1 cellular context compared by ENCODE assay signal in the genomic region with DNA sequence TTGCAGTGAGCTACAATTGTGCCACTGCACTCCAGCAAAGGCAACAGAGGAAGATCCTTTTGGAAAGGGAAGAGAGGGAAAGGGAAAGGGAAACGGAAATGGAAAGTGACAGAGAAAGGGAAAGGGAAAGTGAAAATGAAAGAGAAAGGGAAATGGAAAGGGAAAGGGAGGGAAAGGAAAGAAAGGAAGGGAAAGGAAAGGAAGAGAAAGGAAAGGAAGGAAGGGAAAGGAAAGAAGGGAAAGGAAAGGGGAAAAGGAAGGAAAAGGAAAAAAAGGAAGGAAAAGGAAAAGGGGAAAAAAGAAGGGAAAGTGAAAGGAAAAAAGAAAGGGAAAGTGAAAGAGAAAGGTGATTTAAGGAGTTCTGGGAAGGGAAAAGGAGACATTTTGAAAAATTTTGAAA.
TF ChIP-seq lines count a peak whose summit lies in the region.

No MANE protein-coding gene starts in this region.

TF ChIP-seq in K562, 482 proteins besides CTCF, POLR2A, EP300 and RAD21 (continued from another document and continues in another):
- TF ChIP-seq TCF7L2 (IDR thresholded peaks at IDR 0.05; ENCODE audit: low read depth, low read length) (no peak), PCBP1 (IDR thresholded peaks at IDR 0.05; ENCODE audit: low read depth, low read length, poor library complexity, severe bottlenecking) (no peak), ZNF778 (CRISPR knock-in tag; IDR thresholded peaks at IDR 0.05) (no peak), ZNF75A (CRISPR knock-in tag; IDR thresholded peaks at IDR 0.05) (no peak), TSC22D4 (tag; IDR thresholded peaks at IDR 0.05) (peak; percentile 93), KLF13 (tag; IDR thresholded peaks at IDR 0.05; ENCODE audit: borderline replicate concordance, low read depth) (no peak), SIX5 (IDR thresholded peaks at IDR 0.05; ENCODE audit: borderline replicate concordance in 1 of 2, insufficient read depth in 1 of 2, low read depth in 1 of 2, low read length in 2 of 2) (no peak), ZFP1 (CRISPR knock-in tag; IDR thresholded peaks at IDR 0.05) (no peak), RBM22 (IDR thresholded peaks at IDR 0.05; ENCODE audit: low read depth, low read length, poor library complexity, severe bottlenecking) (no peak), GABPA (tag; conservative IDR thresholded peaks at IDR 0.05; ENCODE audit: low read depth) (0 out of 2 replicates have a peak, but pooled peaks have one; percentile 19), GABPB2 (CRISPR knock-in tag; conservative IDR thresholded peaks at IDR 0.05) (no peak), RBM39 (optimal IDR thresholded peaks at IDR 0.05; ENCODE audit: low read depth, low read length) (no peak), ZNF780A (CRISPR knock-in tag; IDR thresholded peaks at IDR 0.05) (no peak), MCM7 (IDR thresholded peaks at IDR 0.05) (peak in 1 of 2 experiments; percentile 99; a peak in 3 of 4 replicates), NFE2 (IDR thresholded peaks at IDR 0.05; ENCODE audit: low read depth) (no peak), MCM5 (IDR thresholded peaks at IDR 0.05; ENCODE audit: low read depth) (no peak), NEUROD1 (IDR thresholded peaks at IDR 0.05; ENCODE audit: borderline replicate concordance, low read depth, low read length, partially characterized antibody) (no peak), SREBF1 (IDR thresholded peaks at IDR 0.05; ENCODE audit: borderline replicate concordance, low read depth, low read length) (no peak), CSDE1 (IDR thresholded peaks at IDR 0.05) (peak; percentile 23 to 93; a peak in 2 of 4 replicates), MEIS2 (IDR thresholded peaks at IDR 0.05; ENCODE audit: partially characterized antibody) (no peak), POLR2G (IDR thresholded peaks at IDR 0.05; ENCODE audit: low read depth, low read length) (no peak), BRD4 (IDR thresholded peaks at IDR 0.05) (no peak), BRF1 (IDR thresholded peaks at IDR 0.05; ENCODE audit: borderline replicate concordance, extremely low read depth, insufficient read length) (no peak), HDAC1 (IDR thresholded peaks at IDR 0.05) (peak; percentile 53 to 97; a peak in 3 of 4 replicates), FOSL1 (tag; conservative IDR thresholded peaks at IDR 0.05) (no peak), ZBED1 (IDR thresholded peaks at IDR 0.05) (no peak), PTTG1 (tag; IDR thresholded peaks at IDR 0.05; ENCODE audit: low read depth) (no peak), KDM1A (IDR thresholded peaks at IDR 0.05) (no peak), XRCC4 (IDR thresholded peaks at IDR 0.05; ENCODE audit: extremely low read depth, insufficient read depth, insufficient read length) (no peak), KLF16 (IDR thresholded peaks at IDR 0.05) (no peak), ZZZ3 (IDR thresholded peaks at IDR 0.05) (peak; percentile 91), ERF (CRISPR knock-in tag; IDR thresholded peaks at IDR 0.05) (no peak)
- TF ChIP-seq, protein P1, sequence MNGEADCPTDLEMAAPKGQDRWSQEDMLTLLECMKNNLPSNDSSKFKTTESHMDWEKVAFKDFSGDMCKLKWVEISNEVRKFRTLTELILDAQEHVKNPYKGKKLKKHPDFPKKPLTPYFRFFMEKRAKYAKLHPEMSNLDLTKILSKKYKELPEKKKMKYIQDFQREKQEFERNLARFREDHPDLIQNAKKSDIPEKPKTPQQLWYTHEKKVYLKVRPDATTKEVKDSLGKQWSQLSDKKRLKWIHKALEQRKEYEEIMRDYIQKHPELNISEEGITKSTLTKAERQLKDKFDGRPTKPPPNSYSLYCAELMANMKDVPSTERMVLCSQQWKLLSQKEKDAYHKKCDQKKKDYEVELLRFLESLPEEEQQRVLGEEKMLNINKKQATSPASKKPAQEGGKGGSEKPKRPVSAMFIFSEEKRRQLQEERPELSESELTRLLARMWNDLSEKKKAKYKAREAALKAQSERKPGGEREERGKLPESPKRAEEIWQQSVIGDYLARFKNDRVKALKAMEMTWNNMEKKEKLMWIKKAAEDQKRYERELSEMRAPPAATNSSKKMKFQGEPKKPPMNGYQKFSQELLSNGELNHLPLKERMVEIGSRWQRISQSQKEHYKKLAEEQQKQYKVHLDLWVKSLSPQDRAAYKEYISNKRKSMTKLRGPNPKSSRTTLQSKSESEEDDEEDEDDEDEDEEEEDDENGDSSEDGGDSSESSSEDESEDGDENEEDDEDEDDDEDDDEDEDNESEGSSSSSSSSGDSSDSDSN (IDR thresholded peaks at IDR 0.05; ENCODE audit: borderline replicate concordance in 1 of 2, low read depth in 2 of 2, low read length in 2 of 2): no peak
- TF ChIP-seq, protein P2, sequence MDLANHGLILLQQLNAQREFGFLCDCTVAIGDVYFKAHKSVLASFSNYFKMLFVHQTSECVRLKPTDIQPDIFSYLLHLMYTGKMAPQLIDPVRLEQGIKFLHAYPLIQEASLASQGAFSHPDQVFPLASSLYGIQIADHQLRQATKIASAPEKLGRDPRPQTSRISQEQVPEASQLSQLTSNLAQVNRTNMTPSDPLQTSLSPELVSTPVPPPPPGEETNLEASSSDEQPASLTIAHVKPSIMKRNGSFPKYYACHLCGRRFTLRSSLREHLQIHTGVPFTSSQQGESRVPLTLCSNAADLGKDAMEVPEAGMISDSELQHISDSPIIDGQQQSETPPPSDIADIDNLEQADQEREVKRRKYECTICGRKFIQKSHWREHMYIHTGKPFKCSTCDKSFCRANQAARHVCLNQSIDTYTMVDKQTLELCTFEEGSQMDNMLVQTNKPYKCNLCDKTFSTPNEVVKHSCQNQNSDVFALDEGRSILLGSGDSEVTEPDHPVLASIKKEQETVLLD (IDR thresholded peaks at IDR 0.05): peak; percentile 88
- TF ChIP-seq, protein P3, sequence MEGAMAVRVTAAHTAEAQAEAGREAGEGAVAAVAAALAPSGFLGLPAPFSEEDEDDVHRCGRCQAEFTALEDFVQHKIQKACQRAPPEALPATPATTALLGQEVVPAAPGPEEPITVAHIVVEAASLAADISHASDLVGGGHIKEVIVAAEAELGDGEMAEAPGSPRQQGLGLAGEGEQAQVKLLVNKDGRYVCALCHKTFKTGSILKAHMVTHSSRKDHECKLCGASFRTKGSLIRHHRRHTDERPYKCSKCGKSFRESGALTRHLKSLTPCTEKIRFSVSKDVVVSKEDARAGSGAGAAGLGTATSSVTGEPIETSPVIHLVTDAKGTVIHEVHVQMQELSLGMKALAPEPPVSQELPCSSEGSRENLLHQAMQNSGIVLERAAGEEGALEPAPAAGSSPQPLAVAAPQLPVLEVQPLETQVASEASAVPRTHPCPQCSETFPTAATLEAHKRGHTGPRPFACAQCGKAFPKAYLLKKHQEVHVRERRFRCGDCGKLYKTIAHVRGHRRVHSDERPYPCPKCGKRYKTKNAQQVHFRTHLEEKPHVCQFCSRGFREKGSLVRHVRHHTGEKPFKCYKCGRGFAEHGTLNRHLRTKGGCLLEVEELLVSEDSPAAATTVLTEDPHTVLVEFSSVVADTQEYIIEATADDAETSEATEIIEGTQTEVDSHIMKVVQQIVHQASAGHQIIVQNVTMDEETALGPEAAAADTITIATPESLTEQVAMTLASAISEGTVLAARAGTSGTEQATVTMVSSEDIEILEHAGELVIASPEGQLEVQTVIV (CRISPR knock-in tag; IDR thresholded peaks at IDR 0.05; ENCODE audit: borderline replicate concordance): peak; percentile 76
- TF ChIP-seq, protein P4, sequence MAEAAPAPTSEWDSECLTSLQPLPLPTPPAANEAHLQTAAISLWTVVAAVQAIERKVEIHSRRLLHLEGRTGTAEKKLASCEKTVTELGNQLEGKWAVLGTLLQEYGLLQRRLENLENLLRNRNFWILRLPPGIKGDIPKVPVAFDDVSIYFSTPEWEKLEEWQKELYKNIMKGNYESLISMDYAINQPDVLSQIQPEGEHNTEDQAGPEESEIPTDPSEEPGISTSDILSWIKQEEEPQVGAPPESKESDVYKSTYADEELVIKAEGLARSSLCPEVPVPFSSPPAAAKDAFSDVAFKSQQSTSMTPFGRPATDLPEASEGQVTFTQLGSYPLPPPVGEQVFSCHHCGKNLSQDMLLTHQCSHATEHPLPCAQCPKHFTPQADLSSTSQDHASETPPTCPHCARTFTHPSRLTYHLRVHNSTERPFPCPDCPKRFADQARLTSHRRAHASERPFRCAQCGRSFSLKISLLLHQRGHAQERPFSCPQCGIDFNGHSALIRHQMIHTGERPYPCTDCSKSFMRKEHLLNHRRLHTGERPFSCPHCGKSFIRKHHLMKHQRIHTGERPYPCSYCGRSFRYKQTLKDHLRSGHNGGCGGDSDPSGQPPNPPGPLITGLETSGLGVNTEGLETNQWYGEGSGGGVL (CRISPR knock-in tag; IDR thresholded peaks at IDR 0.05): no peak
- TF ChIP-seq, protein P5, sequence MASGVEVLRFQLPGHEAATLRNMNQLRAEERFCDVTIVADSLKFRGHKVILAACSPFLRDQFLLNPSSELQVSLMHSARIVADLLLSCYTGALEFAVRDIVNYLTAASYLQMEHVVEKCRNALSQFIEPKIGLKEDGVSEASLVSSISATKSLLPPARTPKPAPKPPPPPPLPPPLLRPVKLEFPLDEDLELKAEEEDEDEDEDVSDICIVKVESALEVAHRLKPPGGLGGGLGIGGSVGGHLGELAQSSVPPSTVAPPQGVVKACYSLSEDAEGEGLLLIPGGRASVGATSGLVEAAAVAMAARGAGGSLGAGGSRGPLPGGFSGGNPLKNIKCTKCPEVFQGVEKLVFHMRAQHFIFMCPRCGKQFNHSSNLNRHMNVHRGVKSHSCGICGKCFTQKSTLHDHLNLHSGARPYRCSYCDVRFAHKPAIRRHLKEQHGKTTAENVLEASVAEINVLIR (CRISPR knock-in tag; IDR thresholded peaks at IDR 0.05): no peak
- TF ChIP-seq, protein P6, sequence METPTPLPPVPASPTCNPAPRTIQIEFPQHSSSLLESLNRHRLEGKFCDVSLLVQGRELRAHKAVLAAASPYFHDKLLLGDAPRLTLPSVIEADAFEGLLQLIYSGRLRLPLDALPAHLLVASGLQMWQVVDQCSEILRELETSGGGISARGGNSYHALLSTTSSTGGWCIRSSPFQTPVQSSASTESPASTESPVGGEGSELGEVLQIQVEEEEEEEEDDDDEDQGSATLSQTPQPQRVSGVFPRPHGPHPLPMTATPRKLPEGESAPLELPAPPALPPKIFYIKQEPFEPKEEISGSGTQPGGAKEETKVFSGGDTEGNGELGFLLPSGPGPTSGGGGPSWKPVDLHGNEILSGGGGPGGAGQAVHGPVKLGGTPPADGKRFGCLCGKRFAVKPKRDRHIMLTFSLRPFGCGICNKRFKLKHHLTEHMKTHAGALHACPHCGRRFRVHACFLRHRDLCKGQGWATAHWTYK (CRISPR knock-in tag; IDR thresholded peaks at IDR 0.05): no peak
- TF ChIP-seq, protein P7, sequence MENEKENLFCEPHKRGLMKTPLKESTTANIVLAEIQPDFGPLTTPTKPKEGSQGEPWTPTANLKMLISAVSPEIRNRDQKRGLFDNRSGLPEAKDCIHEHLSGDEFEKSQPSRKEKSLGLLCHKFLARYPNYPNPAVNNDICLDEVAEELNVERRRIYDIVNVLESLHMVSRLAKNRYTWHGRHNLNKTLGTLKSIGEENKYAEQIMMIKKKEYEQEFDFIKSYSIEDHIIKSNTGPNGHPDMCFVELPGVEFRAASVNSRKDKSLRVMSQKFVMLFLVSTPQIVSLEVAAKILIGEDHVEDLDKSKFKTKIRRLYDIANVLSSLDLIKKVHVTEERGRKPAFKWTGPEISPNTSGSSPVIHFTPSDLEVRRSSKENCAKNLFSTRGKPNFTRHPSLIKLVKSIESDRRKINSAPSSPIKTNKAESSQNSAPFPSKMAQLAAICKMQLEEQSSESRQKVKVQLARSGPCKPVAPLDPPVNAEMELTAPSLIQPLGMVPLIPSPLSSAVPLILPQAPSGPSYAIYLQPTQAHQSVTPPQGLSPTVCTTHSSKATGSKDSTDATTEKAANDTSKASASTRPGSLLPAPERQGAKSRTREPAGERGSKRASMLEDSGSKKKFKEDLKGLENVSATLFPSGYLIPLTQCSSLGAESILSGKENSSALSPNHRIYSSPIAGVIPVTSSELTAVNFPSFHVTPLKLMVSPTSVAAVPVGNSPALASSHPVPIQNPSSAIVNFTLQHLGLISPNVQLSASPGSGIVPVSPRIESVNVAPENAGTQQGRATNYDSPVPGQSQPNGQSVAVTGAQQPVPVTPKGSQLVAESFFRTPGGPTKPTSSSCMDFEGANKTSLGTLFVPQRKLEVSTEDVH (IDR thresholded peaks at IDR 0.05; ENCODE audit: low read depth, partially characterized antibody): peak; percentile 88
- TF ChIP-seq, protein P8, sequence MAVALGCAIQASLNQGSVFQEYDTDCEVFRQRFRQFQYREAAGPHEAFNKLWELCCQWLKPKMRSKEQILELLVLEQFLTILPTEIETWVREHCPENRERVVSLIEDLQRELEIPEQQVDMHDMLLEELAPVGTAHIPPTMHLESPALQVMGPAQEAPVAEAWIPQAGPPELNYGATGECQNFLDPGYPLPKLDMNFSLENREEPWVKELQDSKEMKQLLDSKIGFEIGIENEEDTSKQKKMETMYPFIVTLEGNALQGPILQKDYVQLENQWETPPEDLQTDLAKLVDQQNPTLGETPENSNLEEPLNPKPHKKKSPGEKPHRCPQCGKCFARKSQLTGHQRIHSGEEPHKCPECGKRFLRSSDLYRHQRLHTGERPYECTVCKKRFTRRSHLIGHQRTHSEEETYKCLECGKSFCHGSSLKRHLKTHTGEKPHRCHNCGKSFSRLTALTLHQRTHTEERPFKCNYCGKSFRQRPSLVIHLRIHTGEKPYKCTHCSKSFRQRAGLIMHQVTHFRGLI (CRISPR knock-in tag; IDR thresholded peaks at IDR 0.05): no peak
- TF ChIP-seq, protein P9, sequence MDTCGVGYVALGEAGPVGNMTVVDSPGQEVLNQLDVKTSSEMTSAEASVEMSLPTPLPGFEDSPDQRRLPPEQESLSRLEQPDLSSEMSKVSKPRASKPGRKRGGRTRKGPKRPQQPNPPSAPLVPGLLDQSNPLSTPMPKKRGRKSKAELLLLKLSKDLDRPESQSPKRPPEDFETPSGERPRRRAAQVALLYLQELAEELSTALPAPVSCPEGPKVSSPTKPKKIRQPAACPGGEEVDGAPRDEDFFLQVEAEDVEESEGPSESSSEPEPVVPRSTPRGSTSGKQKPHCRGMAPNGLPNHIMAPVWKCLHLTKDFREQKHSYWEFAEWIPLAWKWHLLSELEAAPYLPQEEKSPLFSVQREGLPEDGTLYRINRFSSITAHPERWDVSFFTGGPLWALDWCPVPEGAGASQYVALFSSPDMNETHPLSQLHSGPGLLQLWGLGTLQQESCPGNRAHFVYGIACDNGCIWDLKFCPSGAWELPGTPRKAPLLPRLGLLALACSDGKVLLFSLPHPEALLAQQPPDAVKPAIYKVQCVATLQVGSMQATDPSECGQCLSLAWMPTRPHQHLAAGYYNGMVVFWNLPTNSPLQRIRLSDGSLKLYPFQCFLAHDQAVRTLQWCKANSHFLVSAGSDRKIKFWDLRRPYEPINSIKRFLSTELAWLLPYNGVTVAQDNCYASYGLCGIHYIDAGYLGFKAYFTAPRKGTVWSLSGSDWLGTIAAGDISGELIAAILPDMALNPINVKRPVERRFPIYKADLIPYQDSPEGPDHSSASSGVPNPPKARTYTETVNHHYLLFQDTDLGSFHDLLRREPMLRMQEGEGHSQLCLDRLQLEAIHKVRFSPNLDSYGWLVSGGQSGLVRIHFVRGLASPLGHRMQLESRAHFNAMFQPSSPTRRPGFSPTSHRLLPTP (IDR thresholded peaks at IDR 0.05; ENCODE audit: borderline replicate concordance, extremely low read depth, insufficient read length): no peak
- TF ChIP-seq, protein P10, sequence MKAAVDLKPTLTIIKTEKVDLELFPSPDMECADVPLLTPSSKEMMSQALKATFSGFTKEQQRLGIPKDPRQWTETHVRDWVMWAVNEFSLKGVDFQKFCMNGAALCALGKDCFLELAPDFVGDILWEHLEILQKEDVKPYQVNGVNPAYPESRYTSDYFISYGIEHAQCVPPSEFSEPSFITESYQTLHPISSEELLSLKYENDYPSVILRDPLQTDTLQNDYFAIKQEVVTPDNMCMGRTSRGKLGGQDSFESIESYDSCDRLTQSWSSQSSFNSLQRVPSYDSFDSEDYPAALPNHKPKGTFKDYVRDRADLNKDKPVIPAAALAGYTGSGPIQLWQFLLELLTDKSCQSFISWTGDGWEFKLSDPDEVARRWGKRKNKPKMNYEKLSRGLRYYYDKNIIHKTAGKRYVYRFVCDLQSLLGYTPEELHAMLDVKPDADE (conservative IDR thresholded peaks at IDR 0.05; ENCODE audit: control insufficient read depth, low read depth, low read length): no peak
